Comparison of ENCODE assay signal across 25 cellular contexts in genomic region chr12:112296183-112296582, GRCh38.
"Had no signal": no experiment of that assay in that cellular context is flagged by ENCODE, and none has a peak within 500 bp of the region (broad histone marks: within the 10 kb centered on the region; RNA-seq: fewer than 3 reads in every experiment).

No MANE protein-coding gene starts in this region.

- DNase-seq: colonic mucosa; cortex of kidney; effector CD8-positive, alpha-beta T cell; effector memory CD8-positive, alpha-beta T cell; endodermal cell; erythroblast; esophagus squamous epithelium; foreskin fibroblast; foreskin melanocyte; gastrocnemius medialis; glutamatergic neuron; head of caudate nucleus; heart right ventricle; hippocampal formation; left cardiac atrium; left lung; left ventricle myocardium superior; lower lobe of right lung; mesenchymal stem cell; mucosa of descending colon had no signal

- H3K4me1 ChIP-seq: colonic mucosa, esophagus squamous epithelium, left lung, lower lobe of right lung had no signal

- H3K27me3 ChIP-seq: colonic mucosa, esophagus squamous epithelium, gastrocnemius medialis, heart right ventricle, left lung had no signal

- ATAC-seq: effector memory CD8-positive, alpha-beta T cell; esophagus mucosa; gastrocnemius medialis; left cardiac atrium; left lung; left ventricle myocardium superior; lower lobe of right lung; mucosa of descending colon had no signal

- H3K27ac ChIP-seq: colonic mucosa, epithelial cell of prostate, esophagus squamous epithelium, gastrocnemius medialis, heart right ventricle, left lung, lower lobe of right lung had no signal

- FAIRE-seq: endometrium, islet of Langerhans, keratinocyte had no signal

- H3K9me3 ChIP-seq: colonic mucosa, esophagus squamous epithelium, gastrocnemius medialis, heart right ventricle, left lung, lower lobe of right lung, mucosa of descending colon had no signal

- H3K36me3 ChIP-seq: colonic mucosa had no signal

- H3K4me3 ChIP-seq: colonic mucosa, esophagus squamous epithelium, gastrocnemius medialis, heart right ventricle, left lung, lower lobe of right lung, mucosa of descending colon had no signal
